1 cellular context compared by ENCODE assay signal in the genomic region with DNA sequence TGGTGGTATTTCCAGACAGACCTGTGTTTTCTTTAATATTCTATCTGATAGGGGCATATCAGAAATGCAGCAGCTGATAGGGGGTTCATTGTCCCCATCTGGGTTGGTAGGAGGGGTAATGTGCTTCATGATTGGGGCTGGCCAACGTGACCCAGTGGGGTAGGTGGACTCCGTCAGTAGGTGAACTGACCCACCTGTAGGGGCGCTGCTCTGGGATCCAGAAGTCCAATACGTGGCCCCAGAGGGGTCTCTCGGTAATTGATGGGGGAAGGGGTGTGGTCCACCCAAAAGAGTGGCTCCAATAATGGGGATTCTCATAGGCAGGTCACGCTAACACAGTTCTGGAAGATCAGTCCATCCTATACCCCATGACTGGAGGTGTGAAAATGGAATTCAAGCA.
TF ChIP-seq lines count a peak whose summit lies in the region.

No MANE protein-coding gene starts in this region.

TF ChIP-seq in GM23338, 12 proteins besides CTCF, POLR2A, EP300 and RAD21 (continued from another document):
- TF ChIP-seq, protein P1, sequence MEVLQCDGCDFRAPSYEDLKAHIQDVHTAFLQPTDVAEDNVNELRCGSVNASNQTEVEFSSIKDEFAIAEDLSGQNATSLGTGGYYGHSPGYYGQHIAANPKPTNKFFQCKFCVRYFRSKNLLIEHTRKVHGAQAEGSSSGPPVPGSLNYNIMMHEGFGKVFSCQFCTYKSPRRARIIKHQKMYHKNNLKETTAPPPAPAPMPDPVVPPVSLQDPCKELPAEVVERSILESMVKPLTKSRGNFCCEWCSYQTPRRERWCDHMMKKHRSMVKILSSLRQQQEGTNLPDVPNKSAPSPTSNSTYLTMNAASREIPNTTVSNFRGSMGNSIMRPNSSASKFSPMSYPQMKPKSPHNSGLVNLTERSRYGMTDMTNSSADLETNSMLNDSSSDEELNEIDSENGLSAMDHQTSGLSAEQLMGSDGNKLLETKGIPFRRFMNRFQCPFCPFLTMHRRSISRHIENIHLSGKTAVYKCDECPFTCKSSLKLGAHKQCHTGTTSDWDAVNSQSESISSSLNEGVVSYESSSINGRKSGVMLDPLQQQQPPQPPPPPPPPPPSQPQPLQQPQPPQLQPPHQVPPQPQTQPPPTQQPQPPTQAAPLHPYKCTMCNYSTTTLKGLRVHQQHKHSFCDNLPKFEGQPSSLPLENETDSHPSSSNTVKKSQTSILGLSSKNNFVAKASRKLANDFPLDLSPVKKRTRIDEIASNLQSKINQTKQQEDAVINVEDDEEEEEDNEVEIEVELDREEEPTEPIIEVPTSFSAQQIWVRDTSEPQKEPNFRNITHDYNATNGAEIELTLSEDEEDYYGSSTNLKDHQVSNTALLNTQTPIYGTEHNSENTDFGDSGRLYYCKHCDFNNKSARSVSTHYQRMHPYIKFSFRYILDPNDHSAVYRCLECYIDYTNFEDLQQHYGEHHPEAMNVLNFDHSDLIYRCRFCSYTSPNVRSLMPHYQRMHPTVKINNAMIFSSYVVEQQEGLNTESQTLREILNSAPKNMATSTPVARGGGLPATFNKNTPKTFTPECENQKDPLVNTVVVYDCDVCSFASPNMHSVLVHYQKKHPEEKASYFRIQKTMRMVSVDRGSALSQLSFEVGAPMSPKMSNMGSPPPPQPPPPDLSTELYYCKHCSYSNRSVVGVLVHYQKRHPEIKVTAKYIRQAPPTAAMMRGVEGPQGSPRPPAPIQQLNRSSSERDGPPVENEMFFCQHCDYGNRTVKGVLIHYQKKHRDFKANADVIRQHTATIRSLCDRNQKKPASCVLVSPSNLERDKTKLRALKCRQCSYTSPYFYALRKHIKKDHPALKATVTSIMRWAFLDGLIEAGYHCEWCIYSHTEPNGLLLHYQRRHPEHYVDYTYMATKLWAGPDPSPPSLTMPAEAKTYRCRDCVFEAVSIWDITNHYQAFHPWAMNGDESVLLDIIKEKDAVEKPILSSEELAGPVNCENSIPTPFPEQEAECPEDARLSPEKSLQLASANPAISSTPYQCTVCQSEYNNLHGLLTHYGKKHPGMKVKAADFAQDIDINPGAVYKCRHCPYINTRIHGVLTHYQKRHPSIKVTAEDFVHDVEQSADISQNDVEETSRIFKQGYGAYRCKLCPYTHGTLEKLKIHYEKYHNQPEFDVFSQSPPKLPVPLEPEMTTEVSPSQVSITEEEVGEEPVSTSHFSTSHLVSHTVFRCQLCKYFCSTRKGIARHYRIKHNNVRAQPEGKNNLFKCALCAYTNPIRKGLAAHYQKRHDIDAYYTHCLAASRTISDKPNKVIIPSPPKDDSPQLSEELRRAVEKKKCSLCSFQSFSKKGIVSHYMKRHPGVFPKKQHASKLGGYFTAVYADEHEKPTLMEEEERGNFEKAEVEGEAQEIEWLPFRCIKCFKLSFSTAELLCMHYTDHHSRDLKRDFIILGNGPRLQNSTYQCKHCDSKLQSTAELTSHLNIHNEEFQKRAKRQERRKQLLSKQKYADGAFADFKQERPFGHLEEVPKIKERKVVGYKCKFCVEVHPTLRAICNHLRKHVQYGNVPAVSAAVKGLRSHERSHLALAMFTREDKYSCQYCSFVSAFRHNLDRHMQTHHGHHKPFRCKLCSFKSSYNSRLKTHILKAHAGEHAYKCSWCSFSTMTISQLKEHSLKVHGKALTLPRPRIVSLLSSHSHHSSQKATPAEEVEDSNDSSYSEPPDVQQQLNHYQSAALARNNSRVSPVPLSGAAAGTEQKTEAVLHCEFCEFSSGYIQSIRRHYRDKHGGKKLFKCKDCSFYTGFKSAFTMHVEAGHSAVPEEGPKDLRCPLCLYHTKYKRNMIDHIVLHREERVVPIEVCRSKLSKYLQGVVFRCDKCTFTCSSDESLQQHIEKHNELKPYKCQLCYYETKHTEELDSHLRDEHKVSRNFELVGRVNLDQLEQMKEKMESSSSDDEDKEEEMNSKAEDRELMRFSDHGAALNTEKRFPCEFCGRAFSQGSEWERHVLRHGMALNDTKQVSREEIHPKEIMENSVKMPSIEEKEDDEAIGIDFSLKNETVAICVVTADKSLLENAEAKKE (CRISPR knock-in tag; IDR thresholded peaks at IDR 0.05): no peak
- TF ChIP-seq, protein P2, sequence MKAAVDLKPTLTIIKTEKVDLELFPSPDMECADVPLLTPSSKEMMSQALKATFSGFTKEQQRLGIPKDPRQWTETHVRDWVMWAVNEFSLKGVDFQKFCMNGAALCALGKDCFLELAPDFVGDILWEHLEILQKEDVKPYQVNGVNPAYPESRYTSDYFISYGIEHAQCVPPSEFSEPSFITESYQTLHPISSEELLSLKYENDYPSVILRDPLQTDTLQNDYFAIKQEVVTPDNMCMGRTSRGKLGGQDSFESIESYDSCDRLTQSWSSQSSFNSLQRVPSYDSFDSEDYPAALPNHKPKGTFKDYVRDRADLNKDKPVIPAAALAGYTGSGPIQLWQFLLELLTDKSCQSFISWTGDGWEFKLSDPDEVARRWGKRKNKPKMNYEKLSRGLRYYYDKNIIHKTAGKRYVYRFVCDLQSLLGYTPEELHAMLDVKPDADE (IDR thresholded peaks at IDR 0.05): no peak
